Comparison of ENCODE assay signal across 15 cellular contexts in genomic region chr7:139914306-139914747, GRCh38.
DNase-seq lines count a peak whose midpoint lies in the region; ATAC-seq, FAIRE-seq and TF ChIP-seq lines count a peak whose summit lies in the region.
"Had no signal": no experiment of that assay in that cellular context is flagged by ENCODE, and none has a peak within 500 bp of the region (broad histone marks: within the 10 kb centered on the region; RNA-seq: fewer than 3 reads in every experiment).

No MANE protein-coding gene starts in this region.

- H3K27ac ChIP-seq in C4-2B = peak overlapping the region; percentile 53
- H3K27ac ChIP-seq in KMS-11 = no peak overlapping the region; the same call in 1 of the 2 replicates
- H3K27ac ChIP-seq: dorsolateral prefrontal cortex, SJCRH30 had no signal

- peak overlapping the region; percentile 7; the same call in 1 of the 2 replicates for H3K4me2 ChIP-seq in KMS-11

- intact Hi-C loops in left colon (cut with DNase I, micrococcal nuclease) = no loop called here

- no peak for ATAC-seq in left colon

- H3K4me1 ChIP-seq in KMS-11 (ENCODE audit: low read depth, poor library complexity, severe bottlenecking) = peaks cover 58% of the 10 kb centered on the region

- no peak overlapping the region for H3K9ac ChIP-seq in KMS-11

- H3K27me3 ChIP-seq in KMS-11 (ENCODE audit: insufficient read depth, low read depth) = no peaks in the 10 kb centered on the region
- H3K27me3 ChIP-seq in bronchial epithelial cell (ENCODE audit: control insufficient read depth, insufficient read depth, low read length) = no peaks in the 10 kb centered on the region
- H3K27me3 ChIP-seq: dorsolateral prefrontal cortex, SJCRH30 had no signal

- H3K79me2 ChIP-seq in KMS-11 (ENCODE audit: insufficient read depth, low read depth) = no peaks in the 10 kb centered on the region

- H3K4me3 ChIP-seq in KMS-11 (IDR thresholded peaks at IDR 0.05; ENCODE audit: insufficient read depth, low read depth, low read length) = no peak overlapping the region
- no peak overlapping the region for H3K4me3 ChIP-seq in bronchial epithelial cell (ENCODE audit: low read depth, low read length)
- H3K4me3 ChIP-seq: dorsolateral prefrontal cortex, SJCRH30 had no signal

- H2AFZ ChIP-seq in KMS-11 (ENCODE audit: low read depth) = peak overlapping the region; percentile 11; the same call in 1 of the 2 replicates

- TF ChIP-seq CTCF in C4-2B (conservative IDR thresholded peaks at IDR 0.05) (no peak), KMS-11 (conservative IDR thresholded peaks at IDR 0.05; ENCODE audit: low read depth, low read length) (no peak), bronchial epithelial cell (IDR thresholded peaks at IDR 0.05; ENCODE audit: insufficient read depth, low read length, severe bottlenecking) (no peak)

- FAIRE-seq in bronchial epithelial cell (lab: Jason Lieb, UNC) (no peak), HTR-8/SVneo (lab: Jason Lieb, UNC) (no peak)
- FAIRE-seq: islet of Langerhans had no signal

- H3K36me3 ChIP-seq in KMS-11 (ENCODE audit: insufficient read depth) (no peaks in the 10 kb centered on the region), bronchial epithelial cell (ENCODE audit: control insufficient read depth, insufficient read depth, low read length) (no peaks in the 10 kb centered on the region)
- H3K36me3 ChIP-seq: SJCRH30 had no signal

- H4K20me1 ChIP-seq in KMS-11 (ENCODE audit: insufficient read depth) = no peaks in the 10 kb centered on the region

- DNase-seq in bronchial epithelial cell (ENCODE audit: low read depth) = peak; percentile 8
- DNase-seq in myocyte (ENCODE audit: low read depth) = peak; percentile 48
- no peak for DNase-seq in HTR-8/SVneo (ENCODE audit: insufficient read length, low spot score)
- DNase-seq in activated CD8-positive, alpha-beta memory T cell treated with anti-CD3 and anti-CD28 coated beads, Interleukin-2, amount 50 U/mL, for 48 hours = no peak
- DNase-seq in left colon = no peak
- DNase-seq in activated effector memory CD4-positive, alpha-beta T cell treated with anti-CD3 and anti-CD28 coated beads, Interleukin-2, amount 50 U/mL, for 16 hours = no peak
- DNase-seq: amniotic stem cell; CD4-positive, alpha-beta memory T cell; dorsolateral prefrontal cortex; NCI-H1436; SJCRH30; stimulated activated CD4-positive, alpha-beta T cell treated with anti-CD3 and anti-CD28 coated beads, Interleukin-4, amount 100 ng/mL, for 24 hours had no signal

Comparison
In these comparisons a context has a peak if more than half of its experiments do, and no peak if none do; other contexts are left out.
1. DNase-seq: peak in bronchial epithelial cell (single experiment) and myocyte (single experiment); none in HTR-8/SVneo (single experiment), activated CD8-positive, alpha-beta memory T cell treated with anti-CD3 and anti-CD28 coated beads, Interleukin-2, amount 50 U/mL, for 48 hours (single experiment), left colon (0 of 2) and activated effector memory CD4-positive, alpha-beta T cell treated with anti-CD3 and anti-CD28 coated beads, Interleukin-2, amount 50 U/mL, for 16 hours (single experiment).